Comparison of ENCODE assay signal across 8 cellular contexts in the genomic region with DNA sequence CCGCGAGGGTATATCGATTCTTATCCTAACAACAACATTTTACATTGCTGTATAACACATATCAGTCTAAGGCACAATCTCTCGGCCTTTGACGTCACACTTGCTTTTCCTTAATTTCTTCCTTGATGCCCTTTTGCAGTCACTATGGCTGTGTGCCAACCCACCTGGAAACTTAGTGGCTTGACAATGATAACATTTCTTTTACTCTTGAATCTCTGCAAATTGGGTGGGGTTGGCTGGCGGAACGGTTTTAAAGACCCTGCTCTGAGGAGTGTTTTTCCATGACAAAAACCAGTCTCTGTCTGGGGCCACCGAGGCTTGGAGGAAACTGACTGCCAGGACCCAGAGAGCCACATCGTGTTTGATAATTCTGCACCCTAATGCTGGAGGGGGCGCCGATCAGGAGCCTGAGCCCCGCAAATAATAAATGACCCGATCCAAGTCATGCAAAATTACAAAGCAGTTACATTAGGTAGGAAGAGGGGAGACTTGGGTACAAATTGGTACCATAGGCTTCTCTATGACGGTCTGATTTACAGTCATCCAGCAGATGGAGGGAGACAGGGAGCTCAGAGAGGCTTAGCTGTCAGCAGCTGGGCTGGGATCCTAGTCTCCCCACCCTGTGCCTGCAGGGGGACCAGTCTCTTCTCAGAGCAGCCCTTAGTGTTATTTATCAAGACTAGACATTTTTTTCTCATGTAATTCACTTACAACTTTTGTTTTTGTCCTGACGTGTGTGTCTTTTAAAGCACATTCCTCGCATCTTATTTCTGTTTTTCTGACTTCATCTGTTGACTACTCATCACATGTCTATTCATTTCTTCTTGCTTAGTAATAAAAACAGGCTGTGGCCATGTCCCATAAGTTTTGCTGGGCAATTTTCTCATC.
DNase-seq lines count a peak whose midpoint lies in the region; ATAC-seq and TF ChIP-seq lines count a peak whose summit lies in the region.

No MANE protein-coding gene starts in this region.

- no peak for TF ChIP-seq POLR2A in gastroesophageal sphincter (IDR thresholded peaks at IDR 0.05)

- WGBS in gastroesophageal sphincter (ENCODE audit: low coverage in 1 of 2), 2 donors = 70 to 73% methylated on average over 7 to 9 of the region's 16 CpGs

- H3K4me3 Mint-ChIP-seq in activated CD4-positive, alpha-beta T cell treated with anti-CD3 and anti-CD28 coated beads for 36 hours = peak overlapping the region; percentile 8
- peak overlapping the region; percentile 21 to 75 (median 70) for H3K4me3 Mint-ChIP-seq in T-cell

- peak; percentile 38 for DNase-seq in activated CD4-positive, alpha-beta T cell treated with anti-CD3 and anti-CD28 coated beads for 36 hours
- no peak for DNase-seq in activated CD4-positive, alpha-beta T cell treated with anti-CD3 and anti-CD28 coated beads for 4 hours
- DNase-seq in T-cell = peak in 1 of 34 experiments; percentile 23
- no peak for DNase-seq in thoracic aorta (ENCODE audit: low spot score)
- no peak for DNase-seq in NCI-H1105 treated with DMSO at 0.1 percent for 48 hours (lab: John Stamatoyannopoulos, UW)

- H3K9me3 ChIP-seq in gastroesophageal sphincter = no peaks in the 10 kb centered on the region
- no peaks in the 10 kb centered on the region for H3K9me3 ChIP-seq in thoracic aorta

- H3K27ac ChIP-seq in gastroesophageal sphincter (peak overlapping the region in 3 of 4 donors; percentile 37 to 86 (median 52)), thoracic aorta (peak overlapping the region; percentile 20 to 71)

- no peak for TF ChIP-seq EP300 in gastroesophageal sphincter (IDR thresholded peaks at IDR 0.05)

- CTCF ChIA-PET in activated CD4-positive, alpha-beta T cell treated with anti-CD3 and anti-CD28 coated beads for 36 hours (lab: Charles Lee) = interaction anchor here (0.9 to 2.0 kb wide), 4 partner anchors 38 to 227 kb away, joined by 3 to 9 read pairs (median 3); no protein-coding TSS in a partner anchor
- CTCF ChIA-PET in T-cell (lab: Charles Lee) = interaction anchor here in 1 of 2 donors (0.7 kb wide), 1 partner anchor 259 kb away, joined by 3 read pairs; no protein-coding TSS in a partner anchor

- peak in 1 of 4 experiments; percentile 16 for TF ChIP-seq CTCF in gastroesophageal sphincter (IDR thresholded peaks at IDR 0.05)
- no peak for TF ChIP-seq CTCF in thoracic aorta (IDR thresholded peaks at IDR 0.05)

- H3K4me1 Mint-ChIP-seq in activated CD4-positive, alpha-beta T cell treated with anti-CD3 and anti-CD28 coated beads for 36 hours = peaks cover 58% of the 10 kb centered on the region
- peaks cover 43 to 56% (median 48%) of the 10 kb centered on the region in 3 donors for H3K4me1 Mint-ChIP-seq in T-cell

- ATAC-seq in activated CD4-positive, alpha-beta T cell treated with anti-CD3 and anti-CD28 coated beads for 36 hours = no peak
- ATAC-seq in T-cell (replicated peaks in 1 of 4) = peak in 1 of 4 experiments; percentile 56
- ATAC-seq in gastroesophageal sphincter = peak; percentile 78
- peak; percentile 12 for ATAC-seq in thoracic aorta (ENCODE audit: insufficient number of reproducible peaks, low FRiP score, low read depth)
- no peak for ATAC-seq in GM18909 (IDR thresholded peaks at IDR 0.05; ENCODE audit: poor library complexity, unreplicated experiment)
- ATAC-seq in GM21367 (IDR thresholded peaks at IDR 0.05; ENCODE audit: unreplicated experiment) = no peak

- POLR2A ChIA-PET in activated CD4-positive, alpha-beta T cell treated with anti-CD3 and anti-CD28 coated beads for 36 hours (lab: Charles Lee) = no interaction called here
- POLR2A ChIA-PET in T-cell (lab: Charles Lee) = no interaction called here

- peak overlapping the region; percentile 4 for H3K27ac Mint-ChIP-seq in activated CD4-positive, alpha-beta T cell treated with anti-CD3 and anti-CD28 coated beads for 36 hours
- H3K27ac Mint-ChIP-seq in T-cell = peak overlapping the region; percentile 46 to 57

- no peaks in the 10 kb centered on the region for H3K36me3 Mint-ChIP-seq in activated CD4-positive, alpha-beta T cell treated with anti-CD3 and anti-CD28 coated beads for 36 hours (ENCODE audit: low read depth)
- H3K36me3 Mint-ChIP-seq in T-cell = no peaks in the 10 kb centered on the region

- peaks cover 0 to 22% (median 8%) of the 10 kb centered on the region in 3 donors for H3K4me1 ChIP-seq in gastroesophageal sphincter
- peaks cover 9 to 28% of the 10 kb centered on the region in 2 donors for H3K4me1 ChIP-seq in thoracic aorta (ENCODE audit: control insufficient read depth in 1 of 2, low read depth in 2 of 2)

- H3K27me3 Mint-ChIP-seq in activated CD4-positive, alpha-beta T cell treated with anti-CD3 and anti-CD28 coated beads for 36 hours = peaks cover 2% of the 10 kb centered on the region
- no peaks in the 10 kb centered on the region for H3K27me3 Mint-ChIP-seq in T-cell

- H3K36me3 ChIP-seq in gastroesophageal sphincter = no peaks in the 10 kb centered on the region
- H3K36me3 ChIP-seq in thoracic aorta = no peaks in the 10 kb centered on the region

- H3K4me3 ChIP-seq in gastroesophageal sphincter (no peak overlapping the region), thoracic aorta (no peak overlapping the region)

- H3K9me3 Mint-ChIP-seq in activated CD4-positive, alpha-beta T cell treated with anti-CD3 and anti-CD28 coated beads for 36 hours (ENCODE audit: low read depth) = no peaks in the 10 kb centered on the region
- H3K9me3 Mint-ChIP-seq in T-cell = no peaks in the 10 kb centered on the region

- H3K27me3 ChIP-seq in gastroesophageal sphincter (no peaks in the 10 kb centered on the region), thoracic aorta (replicated peaks; ENCODE audit: insufficient read depth) (no peaks in the 10 kb centered on the region)

- intact Hi-C loops in activated CD4-positive, alpha-beta T cell treated with anti-CD3 and anti-CD28 coated beads for 36 hours (cut with DNase I, micrococcal nuclease) = loop anchor here in 1 of 2 experiments (2.0 kb wide), 1 partner anchor 16 kb away; no protein-coding TSS in a partner anchor

Comparison
In these comparisons a context has a peak if more than half of its experiments do, and no peak if none do; other contexts are left out.
1. ATAC-seq: peak in gastroesophageal sphincter (single experiment) and thoracic aorta (single experiment); none in activated CD4-positive, alpha-beta T cell treated with anti-CD3 and anti-CD28 coated beads for 36 hours (single experiment), GM18909 (single experiment) and GM21367 (single experiment).